In the genomic region with DNA sequence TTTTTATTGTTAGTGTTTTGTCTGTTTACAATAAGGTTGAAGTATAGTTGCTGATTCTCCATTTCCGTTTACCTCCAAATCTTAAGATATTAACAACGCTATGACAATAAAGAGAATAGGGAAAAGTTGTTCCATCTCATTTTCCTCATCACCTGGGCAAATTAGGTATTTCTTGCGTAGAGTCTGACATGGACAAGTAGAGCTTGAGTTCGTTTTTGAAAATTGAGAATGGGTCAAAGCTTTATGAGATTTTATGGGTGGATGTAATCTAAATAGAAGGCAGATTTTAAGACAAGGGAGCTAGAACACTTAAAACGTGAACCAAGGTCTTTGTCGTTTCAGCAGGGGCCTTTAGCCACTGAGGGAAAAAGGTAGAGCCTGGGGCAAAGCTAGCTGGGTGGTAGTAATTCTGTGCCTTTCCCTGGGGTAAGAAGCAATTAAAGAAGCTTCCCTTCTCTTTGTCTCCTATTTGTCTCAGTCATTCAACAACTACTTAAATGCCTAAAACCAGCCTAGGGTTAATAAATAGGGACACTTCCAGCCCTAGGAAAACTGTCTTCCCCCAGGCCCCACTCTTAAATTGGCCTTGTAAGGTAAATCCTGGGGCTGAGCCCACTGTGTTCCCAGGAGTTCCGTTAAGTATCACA, we compare ENCODE assay signal across 8 cellular contexts. TPM values are rescaled to one million over a fixed set of nuclear protein-coding genes. Genes with fewer than 3 reads are reported as not detected.
DNase-seq lines count a peak whose midpoint lies in the region; ATAC-seq, FAIRE-seq and TF ChIP-seq lines count a peak whose summit lies in the region.

No MANE protein-coding gene starts in this region.

- H3K4me1 Mint-ChIP-seq in activated CD4-positive, alpha-beta T cell treated with anti-CD3 and anti-CD28 coated beads, Interleukin-2, amount 10 ng/mL, durations not matched to agents 24 days and 14 days, result peaks cover 24% of the 10 kb centered on the region
- peaks cover 8% of the 10 kb centered on the region for H3K4me1 Mint-ChIP-seq in activated T-helper 17 cell treated with anti-CD3 and anti-CD28 coated beads, Interleukin-2, amount 50 U/mL, for 72 hours

- H3K9me3 ChIP-seq in kidney (ENCODE audit: control insufficient read depth in 1 of 2, low read length in 2 of 2) (peaks cover 0 to 6% of the 10 kb centered on the region in 2 donors), thyroid gland (no peaks in the 10 kb centered on the region)

- TF ChIP-seq CTCF in kidney (IDR thresholded peaks at IDR 0.05; ENCODE audit: borderline replicate concordance, extremely low read depth, insufficient read depth) (no peak), thyroid gland (IDR thresholded peaks at IDR 0.05) (no peak)

- no peak for DNase-seq in activated CD4-positive, alpha-beta T cell treated with anti-CD3 and anti-CD28 coated beads, Interleukin-2, amount 10 ng/mL, durations not matched to agents 24 days and 14 days
- no peak for DNase-seq in activated CD4-positive, alpha-beta T cell treated with anti-CD3 and anti-CD28 coated beads, Interleukin-2, amount 50 U/mL, for 48 hours
- no peak for DNase-seq in kidney
- DNase-seq in thyroid gland, result no peak
- DNase-seq in GM03348 (ENCODE audit: low spot score), result no peak
- DNase-seq in medulla oblongata (ENCODE audit: extremely low spot score), result no peak

- peaks cover 6% of the 10 kb centered on the region for H3K9me3 Mint-ChIP-seq in activated CD4-positive, alpha-beta T cell treated with anti-CD3 and anti-CD28 coated beads, Interleukin-2, amount 10 ng/mL, durations not matched to agents 24 days and 14 days
- peaks cover 7% of the 10 kb centered on the region for H3K9me3 Mint-ChIP-seq in activated T-helper 17 cell treated with anti-CD3 and anti-CD28 coated beads, Interleukin-2, amount 50 U/mL, for 72 hours

- H3K4me3 ChIP-seq in kidney (ENCODE audit: low read length in 2 of 2) (peak overlapping the region; percentile 93 to 96), thyroid gland (replicated peaks in 1 of 3) (peak overlapping the region in 2 of 3 donors; percentile 67 to 97)

- no peak for ATAC-seq in activated T-helper 17 cell treated with anti-CD3 and anti-CD28 coated beads, Interleukin-2, amount 50 U/mL, for 72 hours (replicated peaks)
- ATAC-seq in HG03565 (IDR thresholded peaks at IDR 0.05; ENCODE audit: unreplicated experiment), result no peak

- FAIRE-seq in kidney (lab: Jason Lieb, UNC), result peak; percentile 11

- H3K27ac ChIP-seq in kidney (ENCODE audit: low read depth in 2 of 2, low read length in 2 of 2) (peak overlapping the region; percentile 97 to 98), thyroid gland (peak overlapping the region; percentile 90 to 99 (median 99))

- H3K36me3 ChIP-seq in kidney (ENCODE audit: control insufficient read depth in 1 of 2, insufficient read depth in 2 of 2, low read length in 2 of 2), result no peaks in the 10 kb centered on the region
- no peaks in the 10 kb centered on the region for H3K36me3 ChIP-seq in thyroid gland

- no peaks in the 10 kb centered on the region for H3K27me3 ChIP-seq in thyroid gland

- 23% methylated on average over 7 of the region's 7 CpGs for WGBS in thyroid gland, 2 donors

- peak overlapping the region; percentile 91 for H3K4me3 Mint-ChIP-seq in activated CD4-positive, alpha-beta T cell treated with anti-CD3 and anti-CD28 coated beads, Interleukin-2, amount 10 ng/mL, durations not matched to agents 24 days and 14 days
- H3K4me3 Mint-ChIP-seq in activated T-helper 17 cell treated with anti-CD3 and anti-CD28 coated beads, Interleukin-2, amount 50 U/mL, for 72 hours, result peak overlapping the region; percentile 89

- no peak for TF ChIP-seq POLR2A in thyroid gland (IDR thresholded peaks at IDR 0.05)

- H3K9ac ChIP-seq in kidney (ENCODE audit: low read length in 2 of 2), result peak overlapping the region; percentile 64 to 97

- intact Hi-C loops in activated CD4-positive, alpha-beta T cell treated with anti-CD3 and anti-CD28 coated beads, Interleukin-2, amount 10 ng/mL, durations not matched to agents 24 days and 14 days (cut with micrococcal nuclease), result loop anchor here (2.0 to 5.0 kb wide), 4 partner anchors 54 to 679 kb away; partner anchors contain the start of genes C9orf72, IFT74 and PLAA
- intact Hi-C loops in kidney (cut with DNase I), result no loop called here
- intact Hi-C loops in thyroid gland (cut with DNase I), result loop anchor here (5.0 kb wide), 1 partner anchor 64 kb away; the partner anchor contains the start of gene IFT74

- H3K4me1 ChIP-seq in kidney (ENCODE audit: control insufficient read depth in 1 of 2, insufficient read depth in 1 of 2, low read depth in 1 of 2, low read length in 2 of 2) (peaks cover 3 to 9% of the 10 kb centered on the region in 2 donors), thyroid gland (peaks cover 2 to 4% of the 10 kb centered on the region in 2 donors)

- H3K27me3 Mint-ChIP-seq in activated CD4-positive, alpha-beta T cell treated with anti-CD3 and anti-CD28 coated beads, Interleukin-2, amount 10 ng/mL, durations not matched to agents 24 days and 14 days, result no peaks in the 10 kb centered on the region
- H3K27me3 Mint-ChIP-seq in activated T-helper 17 cell treated with anti-CD3 and anti-CD28 coated beads, Interleukin-2, amount 50 U/mL, for 72 hours, result no peaks in the 10 kb centered on the region

- peaks cover 10% of the 10 kb centered on the region for H3K36me3 Mint-ChIP-seq in activated CD4-positive, alpha-beta T cell treated with anti-CD3 and anti-CD28 coated beads, Interleukin-2, amount 10 ng/mL, durations not matched to agents 24 days and 14 days (ENCODE audit: low read depth)
- H3K36me3 Mint-ChIP-seq in activated T-helper 17 cell treated with anti-CD3 and anti-CD28 coated beads, Interleukin-2, amount 50 U/mL, for 72 hours (ENCODE audit: low read depth), result peaks cover 11% of the 10 kb centered on the region

- peak overlapping the region; percentile 97 for H3K27ac Mint-ChIP-seq in activated CD4-positive, alpha-beta T cell treated with anti-CD3 and anti-CD28 coated beads, Interleukin-2, amount 10 ng/mL, durations not matched to agents 24 days and 14 days
- peak overlapping the region; percentile 95 for H3K27ac Mint-ChIP-seq in activated T-helper 17 cell treated with anti-CD3 and anti-CD28 coated beads, Interleukin-2, amount 50 U/mL, for 72 hours

RNA-seq across cellular contexts. Expression of gene CAAP1, which starts 0.6 kb away (rescaled TPM):
- 19.9 and 23.1 TPM in 2 replicates for total RNA-seq in activated CD4-positive, alpha-beta T cell treated with anti-CD3 and anti-CD28 coated beads, Interleukin-2, amount 10 ng/mL, durations not matched to agents 24 days and 14 days
- 10 to 100 TPM; 14.9 to 18.3 TPM for total RNA-seq in activated T-helper 17 cell treated with anti-CD3 and anti-CD28 coated beads, Interleukin-2, amount 50 U/mL, for 72 hours
- total RNA-seq in kidney (23.6 TPM), thyroid gland (100 to 1,000 TPM in 1 of 4 donors, 10 to 100 TPM in 3; 54.9 to 110 (median 56.5) TPM)
- 15.2 TPM for polyA plus RNA-seq in kidney (ENCODE audit: insufficient read depth, low read depth, low replicate concordance)

RNA-seq across cellular contexts. Expression of gene PLAA, which starts 53.9 kb away (rescaled TPM):
- 45.7 and 47.0 TPM in 2 replicates for total RNA-seq in activated CD4-positive, alpha-beta T cell treated with anti-CD3 and anti-CD28 coated beads, Interleukin-2, amount 10 ng/mL, durations not matched to agents 24 days and 14 days
- total RNA-seq in activated T-helper 17 cell treated with anti-CD3 and anti-CD28 coated beads, Interleukin-2, amount 50 U/mL, for 72 hours, result 10 to 100 TPM; 23.7 to 39.8 TPM
- 26.9 TPM for total RNA-seq in kidney
- 12.0 TPM for polyA plus RNA-seq in kidney (ENCODE audit: insufficient read depth, low read depth, low replicate concordance)
- 10 to 100 TPM; 25.7 to 35.8 (median 32.4) TPM for total RNA-seq in thyroid gland
